8 cellular contexts compared by ENCODE assay signal in the genomic region with DNA sequence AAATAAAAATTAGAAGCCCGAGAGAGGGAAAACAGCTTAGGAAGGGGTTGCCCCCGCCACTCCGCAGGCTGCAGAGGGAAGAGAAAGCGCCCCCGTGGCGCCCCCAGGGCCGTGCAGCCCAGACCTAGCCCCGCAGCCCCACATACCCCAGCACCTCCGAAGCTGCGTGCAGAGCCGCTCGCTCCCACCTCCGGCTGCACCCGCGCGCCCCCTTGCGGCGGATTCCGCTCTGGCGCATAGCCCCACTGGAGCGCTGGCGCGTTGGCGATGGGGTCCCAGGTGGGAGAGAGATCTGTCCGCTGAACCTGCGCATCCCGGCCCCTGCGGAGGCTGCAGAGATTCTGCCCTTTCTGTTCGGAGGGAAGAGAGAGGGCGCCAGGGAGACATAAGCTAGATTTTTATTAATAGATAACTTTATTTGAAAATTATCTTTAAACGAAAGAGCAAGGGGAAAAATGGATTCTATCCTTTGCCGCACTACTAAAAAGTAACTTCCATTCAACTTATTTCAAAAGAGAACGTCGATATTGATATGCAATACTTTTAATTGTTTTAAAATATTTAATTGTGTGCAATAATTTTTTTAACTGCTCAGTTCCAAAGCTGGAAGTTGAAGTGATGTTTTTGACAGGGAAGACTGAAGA. TPM values are rescaled to one million over a fixed set of nuclear protein-coding genes. Genes with fewer than 3 reads are reported as not detected.
A peak's percentile ranks its signal among the peaks of the same experiment; 100 is the strongest.
DNase-seq lines count a peak whose midpoint lies in the region; ATAC-seq and TF ChIP-seq lines count a peak whose summit lies in the region.

No MANE protein-coding gene starts in this region.

- no peak overlapping the region for H3K27ac ChIP-seq in breast epithelium

- DNase-seq in DMS79 treated with DMSO at 0.1 percent for 48 hours (lab: John Stamatoyannopoulos, UW) (peak; percentile 6), DMS79 (lab: John Stamatoyannopoulos, UW) (no peak), NCI-H1092 (lab: John Stamatoyannopoulos, UW) (peak; percentile 76), WTC11 (ENCODE audit: low spot score) (peak; percentile 96), breast epithelium (ENCODE audit: low spot score in 2 of 2) (peak; percentile 44 to 69), kidney tubule cell (ENCODE audit: low spot score) (peak; percentile 63)
- DNase-seq in stimulated activated CD4-positive, alpha-beta T cell treated with anti-CD3 and anti-CD28 coated beads, Interleukin-2, amount 100 ng/mL, for 4 hours (ENCODE audit: low read depth), result peak; percentile 74

- intact Hi-C loops in breast epithelium (cut with DNase I; ENCODE audit: low total_unique reads), result no loop called here

- POLR2A ChIA-PET in WTC11 (lab: Charles Lee), result interaction anchor here (0.6 kb wide), 1 partner anchor 72 kb away, joined by 4 read pairs; no protein-coding TSS in a partner anchor

- CTCF ChIA-PET in WTC11 (lab: Charles Lee), result interaction anchor here (0.5 to 3.0 kb wide), 34 partner anchors 10 to 1174 kb away, joined by 3 to 19 read pairs (median 4); a partner anchor contains a TSS

- TF ChIP-seq CTCF in WTC11 (IDR thresholded peaks at IDR 0.05), result peak; percentile 96
- peak; percentile 66 to 80 (median 77) for TF ChIP-seq CTCF in breast epithelium (IDR thresholded peaks at IDR 0.05)

- ATAC-seq in HG02588 (IDR thresholded peaks at IDR 0.05; ENCODE audit: unreplicated experiment) (peak; percentile 99), WTC11 (peak; percentile 99)

- no peaks in the 10 kb centered on the region for H3K9me3 ChIP-seq in breast epithelium

- no peaks in the 10 kb centered on the region for H3K36me3 Mint-ChIP-seq in WTC11

- no peaks in the 10 kb centered on the region for H3K36me3 ChIP-seq in breast epithelium

- H3K4me1 Mint-ChIP-seq in WTC11, result peaks cover 4% of the 10 kb centered on the region

- 0 out of 2 replicates have a peak overlapping the region, but pooled peaks have one; percentile 27 for H3K4me3 Mint-ChIP-seq in WTC11

- H3K27me3 Mint-ChIP-seq in WTC11 (ENCODE audit: low read depth), result peaks cover 9% of the 10 kb centered on the region

- no peaks in the 10 kb centered on the region for H3K27me3 ChIP-seq in breast epithelium

- H3K4me1 ChIP-seq in breast epithelium, result no peaks in the 10 kb centered on the region

- no peak overlapping the region for H3K27ac Mint-ChIP-seq in WTC11

- H3K4me3 ChIP-seq in breast epithelium, result peak overlapping the region; percentile 12 to 57 (median 40)

- TF ChIP-seq POLR2A in breast epithelium (IDR thresholded peaks at IDR 0.05), result no peak

- H3K9me3 Mint-ChIP-seq in WTC11, result no peaks in the 10 kb centered on the region

TF ChIP-seq in WTC11, 78 proteins besides CTCF, POLR2A, EP300 and RAD21 (continues in another document):
- TF ChIP-seq, protein P1, sequence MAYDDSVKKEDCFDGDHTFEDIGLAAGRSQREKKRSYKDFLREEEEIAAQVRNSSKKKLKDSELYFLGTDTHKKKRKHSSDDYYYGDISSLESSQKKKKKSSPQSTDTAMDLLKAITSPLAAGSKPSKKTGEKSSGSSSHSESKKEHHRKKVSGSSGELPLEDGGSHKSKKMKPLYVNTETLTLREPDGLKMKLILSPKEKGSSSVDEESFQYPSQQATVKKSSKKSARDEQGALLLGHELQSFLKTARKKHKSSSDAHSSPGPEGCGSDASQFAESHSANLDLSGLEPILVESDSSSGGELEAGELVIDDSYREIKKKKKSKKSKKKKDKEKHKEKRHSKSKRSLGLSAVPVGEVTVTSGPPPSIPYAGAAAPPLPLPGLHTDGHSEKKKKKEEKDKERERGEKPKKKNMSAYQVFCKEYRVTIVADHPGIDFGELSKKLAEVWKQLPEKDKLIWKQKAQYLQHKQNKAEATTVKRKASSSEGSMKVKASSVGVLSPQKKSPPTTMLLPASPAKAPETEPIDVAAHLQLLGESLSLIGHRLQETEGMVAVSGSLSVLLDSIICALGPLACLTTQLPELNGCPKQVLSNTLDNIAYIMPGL (CRISPR knock-in tag; IDR thresholded peaks at IDR 0.05), result peak; percentile 97
- TF ChIP-seq CBFB (CRISPR knock-in tag; IDR thresholded peaks at IDR 0.05; ENCODE audit: low read depth) (0 out of 2 replicates have a peak, but pooled peaks have one; percentile 36), TEAD1 (CRISPR knock-in tag; IDR thresholded peaks at IDR 0.05) (peak; percentile 72; the same call in 1 of the 2 replicates), NR3C1 (CRISPR knock-in tag; conservative IDR thresholded peaks at IDR 0.05; ENCODE audit: low read depth) (no peak), SMAD4 (CRISPR knock-in tag; IDR thresholded peaks at IDR 0.05) (no peak), GABPB1 (CRISPR knock-in tag; IDR thresholded peaks at IDR 0.05) (no peak), ZBTB21 (CRISPR knock-in tag; IDR thresholded peaks at IDR 0.05; ENCODE audit: borderline replicate concordance) (no peak), TCF7 (CRISPR knock-in tag; IDR thresholded peaks at IDR 0.05; ENCODE audit: low read depth) (no peak), JUN (CRISPR knock-in tag; IDR thresholded peaks at IDR 0.05) (no peak), FOXP1 (CRISPR knock-in tag; IDR thresholded peaks at IDR 0.05; ENCODE audit: borderline replicate concordance) (no peak), ETV6 (CRISPR knock-in tag; IDR thresholded peaks at IDR 0.05) (no peak), GRHL2 (CRISPR knock-in tag; IDR thresholded peaks at IDR 0.05; ENCODE audit: insufficient replicate concordance, severe bottlenecking) (no peak), SOX15 (CRISPR knock-in tag; IDR thresholded peaks at IDR 0.05) (no peak), HMGA2 (CRISPR knock-in tag; IDR thresholded peaks at IDR 0.05) (no peak), NR1H2 (CRISPR knock-in tag; IDR thresholded peaks at IDR 0.05) (no peak)
- TF ChIP-seq, protein P2, sequence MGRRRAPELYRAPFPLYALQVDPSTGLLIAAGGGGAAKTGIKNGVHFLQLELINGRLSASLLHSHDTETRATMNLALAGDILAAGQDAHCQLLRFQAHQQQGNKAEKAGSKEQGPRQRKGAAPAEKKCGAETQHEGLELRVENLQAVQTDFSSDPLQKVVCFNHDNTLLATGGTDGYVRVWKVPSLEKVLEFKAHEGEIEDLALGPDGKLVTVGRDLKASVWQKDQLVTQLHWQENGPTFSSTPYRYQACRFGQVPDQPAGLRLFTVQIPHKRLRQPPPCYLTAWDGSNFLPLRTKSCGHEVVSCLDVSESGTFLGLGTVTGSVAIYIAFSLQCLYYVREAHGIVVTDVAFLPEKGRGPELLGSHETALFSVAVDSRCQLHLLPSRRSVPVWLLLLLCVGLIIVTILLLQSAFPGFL (CRISPR knock-in tag; IDR thresholded peaks at IDR 0.05; ENCODE audit: borderline replicate concordance), result no peak
- TF ChIP-seq, protein P3, sequence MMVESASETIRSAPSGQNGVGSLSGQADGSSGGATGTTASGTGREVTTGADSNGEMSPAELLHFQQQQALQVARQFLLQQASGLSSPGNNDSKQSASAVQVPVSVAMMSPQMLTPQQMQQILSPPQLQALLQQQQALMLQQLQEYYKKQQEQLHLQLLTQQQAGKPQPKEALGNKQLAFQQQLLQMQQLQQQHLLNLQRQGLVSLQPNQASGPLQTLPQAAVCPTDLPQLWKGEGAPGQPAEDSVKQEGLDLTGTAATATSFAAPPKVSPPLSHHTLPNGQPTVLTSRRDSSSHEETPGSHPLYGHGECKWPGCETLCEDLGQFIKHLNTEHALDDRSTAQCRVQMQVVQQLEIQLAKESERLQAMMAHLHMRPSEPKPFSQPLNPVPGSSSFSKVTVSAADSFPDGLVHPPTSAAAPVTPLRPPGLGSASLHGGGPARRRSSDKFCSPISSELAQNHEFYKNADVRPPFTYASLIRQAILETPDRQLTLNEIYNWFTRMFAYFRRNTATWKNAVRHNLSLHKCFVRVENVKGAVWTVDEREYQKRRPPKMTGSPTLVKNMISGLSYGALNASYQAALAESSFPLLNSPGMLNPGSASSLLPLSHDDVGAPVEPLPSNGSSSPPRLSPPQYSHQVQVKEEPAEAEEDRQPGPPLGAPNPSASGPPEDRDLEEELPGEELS (CRISPR knock-in tag; IDR thresholded peaks at IDR 0.05), result peak; percentile 32; the same call in 1 of the 2 replicates
- TF ChIP-seq, protein P4, sequence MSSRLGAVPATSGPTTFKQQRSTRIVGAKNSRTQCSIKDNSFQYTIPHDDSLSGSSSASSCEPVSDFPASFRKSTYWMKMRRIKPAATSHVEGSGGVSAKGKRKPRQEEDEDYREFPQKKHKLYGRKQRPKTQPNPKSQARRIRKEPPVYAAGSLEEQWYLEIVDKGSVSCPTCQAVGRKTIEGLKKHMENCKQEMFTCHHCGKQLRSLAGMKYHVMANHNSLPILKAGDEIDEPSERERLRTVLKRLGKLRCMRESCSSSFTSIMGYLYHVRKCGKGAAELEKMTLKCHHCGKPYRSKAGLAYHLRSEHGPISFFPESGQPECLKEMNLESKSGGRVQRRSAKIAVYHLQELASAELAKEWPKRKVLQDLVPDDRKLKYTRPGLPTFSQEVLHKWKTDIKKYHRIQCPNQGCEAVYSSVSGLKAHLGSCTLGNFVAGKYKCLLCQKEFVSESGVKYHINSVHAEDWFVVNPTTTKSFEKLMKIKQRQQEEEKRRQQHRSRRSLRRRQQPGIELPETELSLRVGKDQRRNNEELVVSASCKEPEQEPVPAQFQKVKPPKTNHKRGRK (CRISPR knock-in tag; IDR thresholded peaks at IDR 0.05; ENCODE audit: borderline replicate concordance), result no peak
- TF ChIP-seq, protein P5, sequence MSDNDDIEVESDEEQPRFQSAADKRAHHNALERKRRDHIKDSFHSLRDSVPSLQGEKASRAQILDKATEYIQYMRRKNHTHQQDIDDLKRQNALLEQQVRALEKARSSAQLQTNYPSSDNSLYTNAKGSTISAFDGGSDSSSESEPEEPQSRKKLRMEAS (CRISPR knock-in tag; IDR thresholded peaks at IDR 0.05), result peak; percentile 56; the same call in 1 of the 2 replicates

RNA-seq across cellular contexts. Expression of a gene that starts 11.7 kb away (rescaled TPM):
- total RNA-seq in WTC11 (2021), result 9.2 to 11.9 TPM (median 9.3 TPM) in 3 replicates
- total RNA-seq in breast epithelium, result 10 to 100 TPM; 27.4 to 40.5 (median 32.4) TPM

RNA-seq across cellular contexts. Expression of a gene that starts 31.9 kb away (rescaled TPM):
- total RNA-seq in WTC11 (2021), result not detected in 3 replicates
- not detected for total RNA-seq in breast epithelium

RNA-seq across cellular contexts. Expression of a gene that starts 46.8 kb away (rescaled TPM):
- 9.9 to 10.4 TPM (median 9.9 TPM) in 3 replicates for total RNA-seq in WTC11 (2021)
- total RNA-seq in breast epithelium, result 100 to 1,000 TPM; 110 to 129 (median 128) TPM
